In genomic region chr3:188421836-188422540, GRCh38 we compare ENCODE assay signal across 9 cellular contexts.
DNase-seq lines count a peak whose midpoint lies in the region; ATAC-seq and TF ChIP-seq lines count a peak whose summit lies in the region.
"Had no signal": no experiment of that assay in that cellular context is flagged by ENCODE, and none has a peak within 500 bp of the region (broad histone marks: within the 10 kb centered on the region; RNA-seq: fewer than 3 reads in every experiment).

No MANE protein-coding gene starts in this region.

- H3K36me3 Mint-ChIP-seq in activated B cell treated with CpG ODN at 0.5 μM for 24 hours (ENCODE audit: low read depth), result peaks cover 32% of the 10 kb centered on the region

- H3K4me3 Mint-ChIP-seq in activated B cell treated with CpG ODN at 0.5 μM for 24 hours, result peak overlapping the region; percentile 69
- H3K4me3 Mint-ChIP-seq: T-cell had no signal

- peaks cover 12% of the 10 kb centered on the region for H3K9me3 Mint-ChIP-seq in activated B cell treated with CpG ODN at 0.5 μM for 24 hours

- TF ChIP-seq CTCF in activated B cell treated with CpG ODN at 0.5 μM for 24 hours (IDR thresholded peaks at IDR 0.05), result no peak

- intact Hi-C loops in activated B cell treated with CpG ODN at 0.5 μM for 24 hours (cut with micrococcal nuclease), result loop anchor here (1.0 to 5.0 kb wide), 7 partner anchors 11 to 680 kb away; no protein-coding TSS in a partner anchor

- no peaks in the 10 kb centered on the region for H3K27me3 Mint-ChIP-seq in activated B cell treated with CpG ODN at 0.5 μM for 24 hours
- H3K27me3 Mint-ChIP-seq: T-cell had no signal

- CTCF ChIA-PET in activated B cell treated with CpG ODN at 0.5 μM for 24 hours (lab: Charles Lee), result interaction anchor here (0.9 to 2.3 kb wide), 14 partner anchors 8 to 683 kb away, joined by 3 to 13 read pairs (median 3); partner anchors contain the start of gene BCL6

- peak overlapping the region in 17 of 21 experiments; percentile 0 to 74 (median 55) for H3K27ac ChIP-seq in skin epidermis

- H3K4me3 ChIP-seq in skin epidermis, result no peak overlapping the region

- peak; percentile 46 to 51 for ATAC-seq in activated CD4-positive, CD25-positive, alpha-beta regulatory T cell treated with anti-CD3 and anti-CD28 coated beads, Interleukin-2, amount 50 U/mL, for 24 hours
- ATAC-seq in HG03135 (IDR thresholded peaks at IDR 0.05; ENCODE audit: unreplicated experiment), result peak; percentile 99
- ATAC-seq in activated B cell treated with CpG ODN at 0.5 μM for 24 hours (ENCODE audit: low read depth), result peak; percentile 95
- ATAC-seq: T-cell had no signal

- peak overlapping the region; percentile 98 for H3K27ac Mint-ChIP-seq in activated B cell treated with CpG ODN at 0.5 μM for 24 hours

- POLR2A ChIA-PET in activated B cell treated with CpG ODN at 0.5 μM for 24 hours (lab: Charles Lee), result interaction anchor here (0.6 to 2.6 kb wide), 29 partner anchors 11 to 682 kb away, joined by 3 to 79 read pairs (median 4); partner anchors contain the start of genes BCL6 and LPP

- peaks cover 90% of the 10 kb centered on the region for H3K4me1 Mint-ChIP-seq in activated B cell treated with CpG ODN at 0.5 μM for 24 hours

- DNase-seq in activated CD4-positive, CD25-positive, alpha-beta regulatory T cell treated with anti-CD3 and anti-CD28 coated beads, Interleukin-2, amount 50 U/mL, for 72 hours, result no peak
- DNase-seq in activated B cell treated with CpG ODN at 0.5 μM for 24 hours (no peak), nucleus accumbens (lab: John Stamatoyannopoulos, UW) (no peak), COLO668 (lab: John Stamatoyannopoulos, UW; ENCODE audit: unreplicated experiment) (no peak)
- no peak for DNase-seq in activated CD4-positive, alpha-beta T cell treated with anti-CD3 and anti-CD28 coated beads for 1 hour

Comparison
In these comparisons a context has a peak if more than half of its experiments do, and no peak if none do; other contexts are left out.
1. ATAC-seq: peak in every context shown above with its lines; median percentile 99 in HG03135; 95 in activated B cell treated with CpG ODN at 0.5 μM for 24 hours; 48 in activated CD4-positive, CD25-positive, alpha-beta regulatory T cell treated with anti-CD3 and anti-CD28 coated beads, Interleukin-2, amount 50 U/mL, for 24 hours.